ENCODE assay signal across 14 cellular contexts in the genomic region with DNA sequence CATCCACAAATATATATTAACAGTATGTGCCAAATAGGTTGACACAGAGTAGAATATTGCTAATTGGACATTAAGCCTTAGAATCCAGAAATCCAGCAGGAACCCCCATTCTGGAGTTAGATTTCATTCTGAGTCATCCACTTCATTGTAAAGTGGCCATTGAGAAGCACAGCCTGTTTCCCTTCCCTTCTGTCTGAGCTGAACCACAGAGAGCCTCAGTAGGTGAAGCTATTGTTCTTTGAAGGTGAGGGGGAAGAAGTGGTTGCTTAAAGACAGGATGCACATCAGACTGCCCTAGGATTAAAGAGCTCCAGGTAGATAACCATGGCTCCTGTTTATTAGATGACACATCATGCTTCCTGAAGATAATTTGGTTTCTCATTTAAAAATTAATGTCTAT. TPM values are rescaled to one million over a fixed set of nuclear protein-coding genes. Genes with fewer than 3 reads are reported as not detected.
DNase-seq lines count a peak whose midpoint lies in the region; ATAC-seq, FAIRE-seq and TF ChIP-seq lines count a peak whose summit lies in the region.
"Had no signal": no experiment of that assay in that cellular context is flagged by ENCODE, and none has a peak within 500 bp of the region (broad histone marks: within the 10 kb centered on the region; RNA-seq: fewer than 3 reads in every experiment).

No MANE protein-coding gene starts in this region.

- POLR2A ChIA-PET in activated CD4-positive, alpha-beta memory T cell treated with anti-CD3 and anti-CD28 coated beads for 36 hours (lab: Charles Lee), result interaction anchor here (0.7 kb wide), 1 partner anchor 195 kb away, joined by 3 read pairs; no protein-coding TSS in a partner anchor
- POLR2A ChIA-PET in naive thymus-derived CD4-positive, alpha-beta T cell (lab: Charles Lee), result no interaction called here

- no peaks in the 10 kb centered on the region for H3K27me3 Mint-ChIP-seq in activated CD4-positive, alpha-beta memory T cell treated with anti-CD3 and anti-CD28 coated beads for 36 hours
- H3K27me3 Mint-ChIP-seq in naive thymus-derived CD4-positive, alpha-beta T cell, result no peaks in the 10 kb centered on the region

- no peak for TF ChIP-seq CTCF in GM12865 (IDR thresholded peaks at IDR 0.05; ENCODE audit: insufficient read depth, low read depth, low read length, missing control alignments)
- no peak for TF ChIP-seq CTCF in ascending aorta (IDR thresholded peaks at IDR 0.05)

- no peak for ATAC-seq in naive thymus-derived CD4-positive, alpha-beta T cell
- ATAC-seq: stimulated activated naive B cell treated with anti-CD40 and anti-IgM and Interleukin-4, amounts not matched to agents 10 μg/mL and 1 μg/mL and 100 μg/mL, for 72 hours had no signal

- intact Hi-C loops in activated CD4-positive, alpha-beta memory T cell treated with anti-CD3 and anti-CD28 coated beads for 36 hours (cut with micrococcal nuclease), result no loop called here
- intact Hi-C loops in ascending aorta (cut with DNase I), result no loop called here
- intact Hi-C loops in naive thymus-derived CD4-positive, alpha-beta T cell (cut with micrococcal nuclease), result loop anchor here in 1 of 2 donors (5.0 kb wide), 1 partner anchor 194 kb away; the partner anchor contains the start of gene ATP11C

- CTCF ChIA-PET in activated CD4-positive, alpha-beta memory T cell treated with anti-CD3 and anti-CD28 coated beads for 36 hours (lab: Charles Lee), result no interaction called here
- CTCF ChIA-PET in naive thymus-derived CD4-positive, alpha-beta T cell (lab: Charles Lee), result no interaction called here

- no peaks in the 10 kb centered on the region for H3K27me3 ChIP-seq in ascending aorta
- no peaks in the 10 kb centered on the region for H3K27me3 ChIP-seq in naive thymus-derived CD4-positive, alpha-beta T cell (ENCODE audit: control insufficient read depth in 2 of 2, insufficient read depth in 2 of 2, low read length in 2 of 2)

- peak overlapping the region; percentile 49 for H3K27ac Mint-ChIP-seq in activated CD4-positive, alpha-beta memory T cell treated with anti-CD3 and anti-CD28 coated beads for 36 hours
- peak overlapping the region in 1 of 9 donors; percentile 73 for H3K27ac Mint-ChIP-seq in naive thymus-derived CD4-positive, alpha-beta T cell
- H3K27ac Mint-ChIP-seq: stimulated activated naive B cell treated with anti-CD40 and anti-IgM and Interleukin-4, amounts not matched to agents 10 μg/mL and 1 μg/mL and 100 μg/mL, for 72 hours had no signal

- peak; percentile 3 for DNase-seq in GM12865 (ENCODE audit: low read depth)
- peak; percentile 26 for DNase-seq in HPDE6-E6E7 (ENCODE audit: extremely low spot score)
- DNase-seq in activated CD4-positive, alpha-beta memory T cell treated with anti-CD3 and anti-CD28 coated beads for 36 hours, result no peak
- peak; percentile 53 for DNase-seq in islet precursor cell
- DNase-seq in GM19239 (ENCODE audit: insufficient read length, low spot score), result no peak
- DNase-seq in cerebellar nuclear complex (lab: John Stamatoyannopoulos, UW), result no peak
- no peak for DNase-seq in ascending aorta (ENCODE audit: low spot score in 2 of 2)
- DNase-seq in naive thymus-derived CD4-positive, alpha-beta T cell, result no peak
- DNase-seq: activated CD4-positive, CD25-positive, alpha-beta regulatory T cell; Caco-2; midbrain; small intestine; stimulated activated naive B cell treated with anti-CD40 and anti-IgM and Interleukin-4, amounts not matched to agents 10 μg/mL and 1 μg/mL and 100 μg/mL, for 72 hours had no signal

- H3K9me3 Mint-ChIP-seq in activated CD4-positive, alpha-beta memory T cell treated with anti-CD3 and anti-CD28 coated beads for 36 hours, result no peaks in the 10 kb centered on the region
- no peaks in the 10 kb centered on the region for H3K9me3 Mint-ChIP-seq in naive thymus-derived CD4-positive, alpha-beta T cell
- H3K9me3 Mint-ChIP-seq: stimulated activated naive B cell treated with anti-CD40 and anti-IgM and Interleukin-4, amounts not matched to agents 10 μg/mL and 1 μg/mL and 100 μg/mL, for 72 hours had no signal

- no peaks in the 10 kb centered on the region for H3K36me3 ChIP-seq in ascending aorta
- H3K36me3 ChIP-seq in naive thymus-derived CD4-positive, alpha-beta T cell (ENCODE audit: control insufficient read depth in 2 of 3, insufficient read depth in 3 of 3, low read length in 3 of 3), result peaks cover 0 to 12% (median 0%) of the 10 kb centered on the region in 3 experiments

- H3K4me3 ChIP-seq in GM12865 (ENCODE audit: low read depth, low read length) (no peak overlapping the region), ascending aorta (no peak overlapping the region)
- no peak overlapping the region for H3K4me3 ChIP-seq in naive thymus-derived CD4-positive, alpha-beta T cell (ENCODE audit: low read length)

- H3K4me1 Mint-ChIP-seq in activated CD4-positive, alpha-beta memory T cell treated with anti-CD3 and anti-CD28 coated beads for 36 hours (ENCODE audit: low read depth), result peaks cover 6% of the 10 kb centered on the region
- H3K4me1 Mint-ChIP-seq in naive thymus-derived CD4-positive, alpha-beta T cell, result peaks cover 0 to 25% (median 0%) of the 10 kb centered on the region in 7 donors
- H3K4me1 Mint-ChIP-seq: stimulated activated naive B cell treated with anti-CD40 and anti-IgM and Interleukin-4, amounts not matched to agents 10 μg/mL and 1 μg/mL and 100 μg/mL, for 72 hours had no signal

- no peaks in the 10 kb centered on the region for H3K9me3 ChIP-seq in ascending aorta
- no peaks in the 10 kb centered on the region for H3K9me3 ChIP-seq in naive thymus-derived CD4-positive, alpha-beta T cell (ENCODE audit: control insufficient read depth in 2 of 3, low read length in 3 of 3)
- H3K9me3 ChIP-seq: Caco-2 had no signal

- no peak overlapping the region for H3K27ac ChIP-seq in ascending aorta
- H3K27ac ChIP-seq in naive thymus-derived CD4-positive, alpha-beta T cell (ENCODE audit: low read depth, low read length), result no peak overlapping the region

- no peak for FAIRE-seq in GM19239 (lab: Jason Lieb, UNC)
- FAIRE-seq: small intestine had no signal

- no peaks in the 10 kb centered on the region for H3K4me1 ChIP-seq in ascending aorta
- H3K4me1 ChIP-seq in naive thymus-derived CD4-positive, alpha-beta T cell (ENCODE audit: control insufficient read depth in 2 of 2, insufficient read depth in 2 of 2, low read length in 2 of 2), result peaks cover 0 to 5% of the 10 kb centered on the region in 2 donors
- H3K4me1 ChIP-seq: Caco-2 had no signal

- H3K4me3 Mint-ChIP-seq in activated CD4-positive, alpha-beta memory T cell treated with anti-CD3 and anti-CD28 coated beads for 36 hours, result no peak overlapping the region
- peak overlapping the region in 1 of 10 donors; percentile 46 for H3K4me3 Mint-ChIP-seq in naive thymus-derived CD4-positive, alpha-beta T cell
- H3K4me3 Mint-ChIP-seq: stimulated activated naive B cell treated with anti-CD40 and anti-IgM and Interleukin-4, amounts not matched to agents 10 μg/mL and 1 μg/mL and 100 μg/mL, for 72 hours had no signal

- peaks cover 14% of the 10 kb centered on the region for H3K36me3 Mint-ChIP-seq in activated CD4-positive, alpha-beta memory T cell treated with anti-CD3 and anti-CD28 coated beads for 36 hours
- peaks cover 0 to 38% (median 15%) of the 10 kb centered on the region in 5 donors for H3K36me3 Mint-ChIP-seq in naive thymus-derived CD4-positive, alpha-beta T cell

RNA-seq across cellular contexts. Expression of gene MCF2, which starts 30.6 kb away (rescaled TPM):
- total RNA-seq in activated CD4-positive, alpha-beta memory T cell treated with anti-CD3 and anti-CD28 coated beads for 36 hours, result under 1 TPM; 0.07 to 0.10 TPM
- total RNA-seq in ascending aorta, result not detected
- total RNA-seq in naive thymus-derived CD4-positive, alpha-beta T cell, result 1 to 10 TPM in 1 of 5 experiments, under 1 TPM in 4; 0.43 to 2.0 (median 0.62) TPM
- not detected for polyA plus RNA-seq in naive thymus-derived CD4-positive, alpha-beta T cell
- total RNA-seq: Caco-2, OCI-LY7 had no signal

Comparison
In these comparisons a context has a peak if more than half of its experiments do, and no peak if none do; other contexts are left out.
1. DNase-seq: peak in GM12865 (single experiment), HPDE6-E6E7 (single experiment) and islet precursor cell (single experiment); none in activated CD4-positive, alpha-beta memory T cell treated with anti-CD3 and anti-CD28 coated beads for 36 hours (single experiment), GM19239 (single experiment), cerebellar nuclear complex (0 of 2), ascending aorta (0 of 2) and naive thymus-derived CD4-positive, alpha-beta T cell (0 of 9).